Comparison of ENCODE assay signal across 27 cellular contexts in the genomic region with DNA sequence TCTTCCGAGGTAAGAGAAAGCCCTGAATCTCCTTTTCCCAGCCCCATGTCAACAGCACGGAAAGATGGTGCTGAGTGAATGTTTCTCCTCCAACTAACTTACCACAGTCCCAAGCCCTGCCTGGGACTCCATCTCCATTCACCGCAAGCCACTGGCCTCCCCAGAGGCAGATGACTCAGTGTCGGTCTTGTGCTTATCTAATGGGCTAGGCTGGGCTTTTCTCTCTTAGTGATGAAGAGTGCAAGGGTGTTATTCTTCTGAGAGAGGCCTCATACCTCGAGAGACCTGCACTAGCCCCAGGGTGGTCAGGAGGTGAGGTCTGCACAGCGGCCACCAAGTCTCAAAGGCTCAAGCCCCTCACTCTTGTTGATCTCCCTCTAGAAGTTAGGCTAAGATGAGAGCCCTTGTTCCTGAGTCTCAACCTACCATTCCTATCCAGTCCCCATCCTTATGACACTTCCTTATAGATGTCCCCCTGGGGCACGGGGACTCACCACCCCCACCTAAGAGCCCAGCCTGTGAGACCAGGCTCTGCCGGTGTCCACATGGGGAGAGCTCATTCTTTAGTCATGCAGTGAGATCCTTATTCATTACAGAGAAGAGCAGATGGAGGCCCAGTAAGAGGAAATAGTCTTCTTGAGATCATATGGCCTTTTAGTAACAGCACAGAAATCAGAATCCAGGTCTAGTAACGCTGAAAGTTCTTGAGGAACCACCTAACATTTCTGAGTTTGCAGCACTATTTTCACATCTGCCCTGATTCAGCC.
DNase-seq lines count a peak whose midpoint lies in the region; TF ChIP-seq lines count a peak whose summit lies in the region.
"Had no signal": no experiment of that assay in that cellular context is flagged by ENCODE, and none has a peak within 500 bp of the region (broad histone marks: within the 10 kb centered on the region; RNA-seq: fewer than 3 reads in every experiment).

No MANE protein-coding gene starts in this region.

- TF ChIP-seq CTCF in HFFc6 (IDR thresholded peaks at IDR 0.05) = no peak
- no peak for TF ChIP-seq CTCF in foreskin fibroblast (IDR thresholded peaks at IDR 0.05; ENCODE audit: low read depth, low read length)

- no peak for DNase-seq in HFFc6
- peak; percentile 4 for DNase-seq in OCI-M1 (lab: John Stamatoyannopoulos, UW)
- peak; percentile 9 to 16 for DNase-seq in foreskin fibroblast
- DNase-seq in effector memory CD4-positive, alpha-beta T cell = no peak
- no peak for DNase-seq in NCI-H1092 (lab: John Stamatoyannopoulos, UW)
- DNase-seq in NCI-H345 (lab: John Stamatoyannopoulos, UW) = no peak
- DNase-seq in GM03348 (ENCODE audit: low spot score) = no peak
- DNase-seq: activated CD4-positive, alpha-beta T cell treated with anti-CD3 and anti-CD28 coated beads, Interleukin-2, amount 50 U/mL, for 1 hour; activated CD8-positive, alpha-beta memory T cell treated with anti-CD3 and anti-CD28 coated beads, Interleukin-2, amount 50 U/mL, for 48 hours; activated effector memory CD4-positive, alpha-beta T cell treated with anti-CD3 and anti-CD28 coated beads, Interleukin-2, amount 50 U/mL, for 16 hours; activated naive CD8-positive, alpha-beta T cell treated with anti-CD3 and anti-CD28 coated beads, Interleukin-2, amount 50 U/mL, for 24 hours; foreskin melanocyte; naive B cell; NCI-H1436 treated with DMSO at 0.1 percent for 48 hours; NCI-H2171; NCI-H748 treated with DMSO at 0.1 percent for 48 hours; SIG-M5; sigmoid colon; stimulated activated CD4-positive, alpha-beta T cell treated with anti-CD3 and anti-CD28 coated beads, Interleukin-2, amount 100 ng/mL, for 24 hours; stimulated activated naive B cell treated with anti-CD40 and anti-IgM and Interleukin-4, amounts not matched to agents 10 μg/mL and 1 μg/mL and 100 μg/mL, for 72 hours had no signal

- H3K27me3 Mint-ChIP-seq in HFFc6 (ENCODE audit: insufficient read depth) = peaks cover 8% of the 10 kb centered on the region
- H3K27me3 Mint-ChIP-seq: activated naive CD8-positive, alpha-beta T cell treated with anti-CD3 and anti-CD28 coated beads, Interleukin-2, amount 50 U/mL, for 24 hours; dendritic cell treated with granulocyte-macrophage colony-stimulating factor and Interleukin-4, amounts not matched to agents 40 ng/mL and 50 ng/mL, for 4 days had no signal

- peaks cover 30% of the 10 kb centered on the region for H3K4me1 ChIP-seq in skeletal muscle satellite cell (ENCODE audit: control insufficient read depth, insufficient read depth, low read length)
- no peaks in the 10 kb centered on the region for H3K4me1 ChIP-seq in effector memory CD4-positive, alpha-beta T cell (ENCODE audit: control insufficient read depth, insufficient read depth, low read length, poor library complexity, severe bottlenecking)
- H3K4me1 ChIP-seq: HAP-1, parathyroid adenoma, sigmoid colon had no signal

- H3K4me1 Mint-ChIP-seq in HFFc6 (ENCODE audit: low read depth) = peaks cover 57% of the 10 kb centered on the region
- H3K4me1 Mint-ChIP-seq: activated naive CD8-positive, alpha-beta T cell treated with anti-CD3 and anti-CD28 coated beads, Interleukin-2, amount 50 U/mL, for 24 hours; naive B cell; stimulated activated naive B cell treated with anti-CD40 and anti-IgM and Interleukin-4, amounts not matched to agents 10 μg/mL and 1 μg/mL and 100 μg/mL, for 72 hours had no signal

- H3K4me2 ChIP-seq in skeletal muscle satellite cell (ENCODE audit: low read length) = peak overlapping the region; percentile 19

- H3K27me3 ChIP-seq in skeletal muscle satellite cell (ENCODE audit: control insufficient read depth, insufficient read depth, low read length) = no peaks in the 10 kb centered on the region
- H3K27me3 ChIP-seq in effector memory CD4-positive, alpha-beta T cell (replicated peaks; ENCODE audit: control insufficient read depth, insufficient read depth, low read length, poor library complexity, severe bottlenecking) = no peaks in the 10 kb centered on the region
- H3K27me3 ChIP-seq: sigmoid colon had no signal

- no peak overlapping the region for H3K27ac ChIP-seq in effector memory CD4-positive, alpha-beta T cell (ENCODE audit: insufficient read depth, low read length, poor library complexity, severe bottlenecking)
- H3K27ac ChIP-seq: parathyroid adenoma, sigmoid colon, VCaP had no signal

- peak overlapping the region; percentile 22; the same call in 1 of the 2 replicates for H3K4me3 Mint-ChIP-seq in HFFc6
- H3K4me3 Mint-ChIP-seq: activated naive CD8-positive, alpha-beta T cell treated with anti-CD3 and anti-CD28 coated beads, Interleukin-2, amount 50 U/mL, for 24 hours; dendritic cell treated with granulocyte-macrophage colony-stimulating factor and Interleukin-4, amounts not matched to agents 40 ng/mL and 50 ng/mL, for 4 days; memory B cell; naive B cell; stimulated activated naive B cell treated with anti-CD40 and anti-IgM and Interleukin-4, amounts not matched to agents 10 μg/mL and 1 μg/mL and 100 μg/mL, for 72 hours; T-helper 1 cell treated with Interleukin-12 subunit alpha and Interleukin-12 subunit beta and Interleukin-4 antibody, amounts not matched to agents 30 μg/mL and 1 μg/mL, for 36 hours had no signal

- no peak overlapping the region for H3K9ac ChIP-seq in skeletal muscle satellite cell (ENCODE audit: low read depth, low read length)
- H3K9ac ChIP-seq: parathyroid adenoma had no signal

- H3K4me3 ChIP-seq in foreskin fibroblast (ENCODE audit: low read depth in 1 of 2, low read length in 2 of 2) (no peak overlapping the region), skeletal muscle satellite cell (ENCODE audit: low read length) (no peak overlapping the region)
- no peak overlapping the region for H3K4me3 ChIP-seq in effector memory CD4-positive, alpha-beta T cell (ENCODE audit: insufficient read depth, low read depth, low read length, poor library complexity, severe bottlenecking)
- H3K4me3 ChIP-seq: HAP-1, sigmoid colon had no signal

- H3K27ac Mint-ChIP-seq in HFFc6 = peak overlapping the region; percentile 18
- H3K27ac Mint-ChIP-seq: activated naive CD8-positive, alpha-beta T cell treated with anti-CD3 and anti-CD28 coated beads, Interleukin-2, amount 50 U/mL, for 24 hours; dendritic cell treated with granulocyte-macrophage colony-stimulating factor and Interleukin-4, amounts not matched to agents 40 ng/mL and 50 ng/mL, for 4 days; memory B cell; naive B cell; stimulated activated naive B cell treated with anti-CD40 and anti-IgM and Interleukin-4, amounts not matched to agents 10 μg/mL and 1 μg/mL and 100 μg/mL, for 72 hours; T-helper 1 cell treated with Interleukin-12 subunit alpha and Interleukin-12 subunit beta and Interleukin-4 antibody, amounts not matched to agents 30 μg/mL and 1 μg/mL, for 36 hours had no signal

- no peaks in the 10 kb centered on the region for H3K9me3 ChIP-seq in skeletal muscle satellite cell (replicated peaks; ENCODE audit: low read length)
- H3K9me3 ChIP-seq in effector memory CD4-positive, alpha-beta T cell (ENCODE audit: control insufficient read depth, low read length) = no peaks in the 10 kb centered on the region
- H3K9me3 ChIP-seq: HAP-1 had no signal

- H3K36me3 ChIP-seq in skeletal muscle satellite cell (ENCODE audit: insufficient read depth, low read length) = peaks cover 51% of the 10 kb centered on the region
- no peaks in the 10 kb centered on the region for H3K36me3 ChIP-seq in effector memory CD4-positive, alpha-beta T cell (ENCODE audit: control insufficient read depth, insufficient read depth, low read length)
- H3K36me3 ChIP-seq: HAP-1, sigmoid colon had no signal

- H3K36me3 Mint-ChIP-seq in HFFc6 (ENCODE audit: low read depth) = peaks cover 62% of the 10 kb centered on the region
- H3K36me3 Mint-ChIP-seq: memory B cell had no signal

- H3K9me3 Mint-ChIP-seq in HFFc6 = peaks cover 10% of the 10 kb centered on the region; the same call in 1 of the 2 replicates
- H3K9me3 Mint-ChIP-seq: dendritic cell treated with granulocyte-macrophage colony-stimulating factor and Interleukin-4, amounts not matched to agents 40 ng/mL and 50 ng/mL, for 4 days had no signal

Comparison
In these comparisons a context has a peak if more than half of its experiments do, and no peak if none do; other contexts are left out.
1. DNase-seq: peak in OCI-M1 (single experiment) and foreskin fibroblast (2 of 2); none in HFFc6 (single experiment), effector memory CD4-positive, alpha-beta T cell (0 of 3), NCI-H1092 (single experiment), NCI-H345 (single experiment) and GM03348 (single experiment).